ENCODE assay signal across 1 cellular context in genomic region chr5:43997647-43998251, GRCh38.
TF ChIP-seq lines count a peak whose summit lies in the region.

No MANE protein-coding gene starts in this region.

TF ChIP-seq in HepG2, 621 proteins besides CTCF, POLR2A, EP300 and RAD21 (continued from another document and continues in another):
- TF ChIP-seq EEA1 (CRISPR knock-in tag; IDR thresholded peaks at IDR 0.05; ENCODE audit: borderline replicate concordance) (no peak), ZNF747 (CRISPR knock-in tag; IDR thresholded peaks at IDR 0.05; ENCODE audit: borderline replicate concordance) (no peak; the same call in 1 of the 2 replicates), FOSL1 (CRISPR knock-in tag; IDR thresholded peaks at IDR 0.05; ENCODE audit: borderline replicate concordance) (peak; percentile 48; the same call in 1 of the 2 replicates), TFE3 (CRISPR knock-in tag; IDR thresholded peaks at IDR 0.05) (peak; percentile 80), KLF15 (CRISPR knock-in tag; IDR thresholded peaks at IDR 0.05; ENCODE audit: borderline replicate concordance) (no peak), SP140L (CRISPR knock-in tag; IDR thresholded peaks at IDR 0.05; ENCODE audit: borderline replicate concordance) (no peak), RBFOX2 (IDR thresholded peaks at IDR 0.05; ENCODE audit: low read depth, low read length) (no peak), ZMYM2 (CRISPR knock-in tag; IDR thresholded peaks at IDR 0.05) (peak; percentile 79; the same call in 1 of the 2 replicates), ZFP90 (CRISPR knock-in tag; IDR thresholded peaks at IDR 0.05; ENCODE audit: borderline replicate concordance) (no peak), GMEB1 (CRISPR knock-in tag; IDR thresholded peaks at IDR 0.05; ENCODE audit: borderline replicate concordance) (no peak), MBNL3 (CRISPR knock-in tag; conservative IDR thresholded peaks at IDR 0.05) (no peak), PRDM10 (CRISPR knock-in tag; IDR thresholded peaks at IDR 0.05; ENCODE audit: low read depth) (peak; percentile 37; the same call in 1 of the 2 replicates), RBM39 (IDR thresholded peaks at IDR 0.05; ENCODE audit: low read depth, low read length, poor library complexity, severe bottlenecking) (no peak), TIGD3 (CRISPR knock-in tag; IDR thresholded peaks at IDR 0.05; ENCODE audit: borderline replicate concordance) (no peak), ZNF484 (CRISPR knock-in tag; IDR thresholded peaks at IDR 0.05; ENCODE audit: borderline replicate concordance, low read depth) (no peak), TOE1 (CRISPR knock-in tag; IDR thresholded peaks at IDR 0.05) (peak; percentile 26; the same call in 1 of the 2 replicates), ZNF17 (CRISPR knock-in tag; IDR thresholded peaks at IDR 0.05) (no peak), CHD2 (IDR thresholded peaks at IDR 0.05; ENCODE audit: low read depth, low read length) (no peak), NFRKB (IDR thresholded peaks at IDR 0.05) (no peak), ZNF850 (CRISPR knock-in tag; conservative IDR thresholded peaks at IDR 0.05) (no peak), HDAC1 (CRISPR knock-in tag; IDR thresholded peaks at IDR 0.05) (peak; percentile 89), JDP2 (CRISPR knock-in tag; IDR thresholded peaks at IDR 0.05; ENCODE audit: borderline replicate concordance) (no peak), ZMAT5 (CRISPR knock-in tag; IDR thresholded peaks at IDR 0.05; ENCODE audit: borderline replicate concordance, low read depth) (no peak), ZNF160 (CRISPR knock-in tag; IDR thresholded peaks at IDR 0.05) (peak; percentile 70; the same call in 1 of the 2 replicates), ATAD3A (CRISPR knock-in tag; IDR thresholded peaks at IDR 0.05) (no peak), CBX1 (IDR thresholded peaks at IDR 0.05; ENCODE audit: low read depth) (peak; percentile 91), NFIB (CRISPR knock-in tag; IDR thresholded peaks at IDR 0.05; ENCODE audit: borderline replicate concordance) (no peak), HNRNPH1 (optimal IDR thresholded peaks at IDR 0.05; ENCODE audit: low read depth, low read length) (no peak), NCOR1 (IDR thresholded peaks at IDR 0.05; ENCODE audit: borderline replicate concordance, low read length) (peak; percentile 66; the same call in 1 of the 2 replicates), ZNF724P (CRISPR knock-in tag; IDR thresholded peaks at IDR 0.05; ENCODE audit: borderline replicate concordance) (0 out of 2 replicates have a peak, but pooled peaks have one; percentile 14), ZNF24 (IDR thresholded peaks at IDR 0.05) (peak; percentile 84), ZNF570 (CRISPR knock-in tag; IDR thresholded peaks at IDR 0.05; ENCODE audit: borderline replicate concordance) (no peak), KDM1A (CRISPR knock-in tag; IDR thresholded peaks at IDR 0.05) (peak; percentile 95), MTF2 (CRISPR knock-in tag; IDR thresholded peaks at IDR 0.05; ENCODE audit: borderline replicate concordance) (no peak), RFXANK (CRISPR knock-in tag; IDR thresholded peaks at IDR 0.05) (no peak), NKX3-1 (CRISPR knock-in tag; IDR thresholded peaks at IDR 0.05) (no peak), GMEB2 (CRISPR knock-in tag; IDR thresholded peaks at IDR 0.05; ENCODE audit: low read depth) (no peak), ZNF563 (CRISPR knock-in tag; IDR thresholded peaks at IDR 0.05) (no peak), KDM5B (CRISPR knock-in tag; IDR thresholded peaks at IDR 0.05; ENCODE audit: borderline replicate concordance) (no peak), DNMT1 (CRISPR knock-in tag; IDR thresholded peaks at IDR 0.05) (no peak), REXO4 (CRISPR knock-in tag; IDR thresholded peaks at IDR 0.05; ENCODE audit: borderline replicate concordance) (no peak), HNRNPK (IDR thresholded peaks at IDR 0.05; ENCODE audit: low read depth, low read length, poor library complexity, severe bottlenecking) (no peak), ZNF549 (CRISPR knock-in tag; IDR thresholded peaks at IDR 0.05) (no peak), MEF2D (CRISPR knock-in tag; IDR thresholded peaks at IDR 0.05) (peak; percentile 98), MTA3 (CRISPR knock-in tag; IDR thresholded peaks at IDR 0.05) (no peak), ELF3 (CRISPR knock-in tag; IDR thresholded peaks at IDR 0.05) (peak; percentile 94), ZBTB8A (CRISPR knock-in tag; IDR thresholded peaks at IDR 0.05; ENCODE audit: borderline replicate concordance, low read depth) (no peak), ZNF275 (CRISPR knock-in tag; IDR thresholded peaks at IDR 0.05; ENCODE audit: borderline replicate concordance) (no peak), MLLT10 (CRISPR knock-in tag; IDR thresholded peaks at IDR 0.05) (no peak), ZSCAN30 (CRISPR knock-in tag; IDR thresholded peaks at IDR 0.05) (no peak), ZNF143 (CRISPR knock-in tag; IDR thresholded peaks at IDR 0.05) (0 out of 2 replicates have a peak, but pooled peaks have one; percentile 34), KMT2B (CRISPR knock-in tag; IDR thresholded peaks at IDR 0.05) (peak; percentile 56; the same call in 1 of the 2 replicates), RFX1 (IDR thresholded peaks at IDR 0.05) (no peak), ADNP (CRISPR knock-in tag; IDR thresholded peaks at IDR 0.05) (no peak)
- TF ChIP-seq, protein P1, sequence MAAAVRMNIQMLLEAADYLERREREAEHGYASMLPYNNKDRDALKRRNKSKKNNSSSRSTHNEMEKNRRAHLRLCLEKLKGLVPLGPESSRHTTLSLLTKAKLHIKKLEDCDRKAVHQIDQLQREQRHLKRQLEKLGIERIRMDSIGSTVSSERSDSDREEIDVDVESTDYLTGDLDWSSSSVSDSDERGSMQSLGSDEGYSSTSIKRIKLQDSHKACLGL (CRISPR knock-in tag; IDR thresholded peaks at IDR 0.05) = no peak
- TF ChIP-seq, protein P2, sequence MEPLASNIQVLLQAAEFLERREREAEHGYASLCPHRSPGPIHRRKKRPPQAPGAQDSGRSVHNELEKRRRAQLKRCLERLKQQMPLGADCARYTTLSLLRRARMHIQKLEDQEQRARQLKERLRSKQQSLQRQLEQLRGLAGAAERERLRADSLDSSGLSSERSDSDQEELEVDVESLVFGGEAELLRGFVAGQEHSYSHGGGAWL (CRISPR knock-in tag; IDR thresholded peaks at IDR 0.05) = no peak
- TF ChIP-seq, protein P3, sequence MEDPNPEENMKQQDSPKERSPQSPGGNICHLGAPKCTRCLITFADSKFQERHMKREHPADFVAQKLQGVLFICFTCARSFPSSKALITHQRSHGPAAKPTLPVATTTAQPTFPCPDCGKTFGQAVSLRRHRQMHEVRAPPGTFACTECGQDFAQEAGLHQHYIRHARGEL (CRISPR knock-in tag; IDR thresholded peaks at IDR 0.05) = no peak
